Comparison of ENCODE assay signal across 15 cellular contexts in genomic region chr4:2583092-2583491, GRCh38. TPM values are rescaled to one million over a fixed set of nuclear protein-coding genes. Genes with fewer than 3 reads are reported as not detected.
DNase-seq lines count a peak whose midpoint lies in the region; ATAC-seq and TF ChIP-seq lines count a peak whose summit lies in the region.
"Had no signal": no experiment of that assay in that cellular context is flagged by ENCODE, and none has a peak within 500 bp of the region (broad histone marks: within the 10 kb centered on the region; RNA-seq: fewer than 3 reads in every experiment).

No MANE protein-coding gene starts in this region.

- peaks cover 24 to 36% (median 32%) of the 10 kb centered on the region in 3 donors for H3K4me1 Mint-ChIP-seq in IgD-negative memory B cell
- peaks cover 44 to 58% of the 10 kb centered on the region in 2 donors for H3K4me1 Mint-ChIP-seq in effector memory CD8-positive, alpha-beta T cell (ENCODE audit: low read depth in 2 of 2)
- H3K4me1 Mint-ChIP-seq in neural progenitor cell, result peaks cover 17% of the 10 kb centered on the region

- H3K4me2 ChIP-seq in neural progenitor cell, result peak overlapping the region; percentile 35
- H3K4me2 ChIP-seq: SK-N-SH had no signal

- ATAC-seq in effector memory CD8-positive, alpha-beta T cell (replicated peaks), result no peak
- no peak for ATAC-seq in GM21360 (IDR thresholded peaks at IDR 0.05; ENCODE audit: unreplicated experiment)
- ATAC-seq: GM12878 had no signal

- TF ChIP-seq CTCF in AG04450 (IDR thresholded peaks at IDR 0.05; ENCODE audit: low read depth, low read length), result no peak
- no peak for TF ChIP-seq CTCF in neural progenitor cell (IDR thresholded peaks at IDR 0.05)

- peaks cover 8% of the 10 kb centered on the region for H3K36me3 Mint-ChIP-seq in IgD-negative memory B cell
- H3K36me3 Mint-ChIP-seq in effector memory CD8-positive, alpha-beta T cell (ENCODE audit: insufficient read depth), result peaks cover 8% of the 10 kb centered on the region
- H3K36me3 Mint-ChIP-seq in neural progenitor cell, result peaks cover 23% of the 10 kb centered on the region

- no peaks in the 10 kb centered on the region for H3K27me3 Mint-ChIP-seq in IgD-negative memory B cell
- no peaks in the 10 kb centered on the region for H3K27me3 Mint-ChIP-seq in effector memory CD8-positive, alpha-beta T cell
- no peaks in the 10 kb centered on the region for H3K27me3 Mint-ChIP-seq in neural progenitor cell (ENCODE audit: insufficient read depth, low read depth)

- peaks cover 18% of the 10 kb centered on the region for H3K4me1 ChIP-seq in neural progenitor cell
- H3K4me1 ChIP-seq: BE2C had no signal

- POLR2A ChIA-PET in AG04450 (lab: Yijun Ruan, JAX), result no interaction called here

- DNase-seq in AG04450 (ENCODE audit: low read depth, low spot score), result no peak
- no peak for DNase-seq in effector memory CD8-positive, alpha-beta T cell
- DNase-seq in neural progenitor cell (ENCODE audit: low spot score), result no peak
- no peak for DNase-seq in LoVo (ENCODE audit: low spot score)
- no peak for DNase-seq in NK-92 (lab: John Stamatoyannopoulos, UW; ENCODE audit: unreplicated experiment)
- no peak for DNase-seq in GM19240 (ENCODE audit: insufficient read length, low spot score)
- DNase-seq: BE2C; KG1; mesendoderm; NCI-H1930; SK-N-SH; stimulated activated CD4-positive, alpha-beta T cell treated with anti-CD3 and anti-CD28 coated beads, Interleukin-2, amount 100 ng/mL, for 48 hours had no signal

- CTCF ChIA-PET in AG04450 (lab: Charles Lee), result interaction anchor here (1.3 kb wide), 1 partner anchor 12 kb away, joined by 3 read pairs; no protein-coding TSS in a partner anchor

- H3F3A ChIP-seq in neural progenitor cell (ENCODE audit: low read depth), result peaks cover 11% of the 10 kb centered on the region

- H3K79me2 ChIP-seq in neural progenitor cell (ENCODE audit: low read depth), result peaks cover 100% of the 10 kb centered on the region

- peak overlapping the region in 2 of 3 donors; percentile 24 to 53 for H3K27ac Mint-ChIP-seq in IgD-negative memory B cell
- peak overlapping the region; percentile 5 to 86 for H3K27ac Mint-ChIP-seq in effector memory CD8-positive, alpha-beta T cell
- peak overlapping the region; percentile 62 for H3K27ac Mint-ChIP-seq in neural progenitor cell

- peak overlapping the region; percentile 39 for H3K27ac ChIP-seq in AG04450 (ENCODE audit: low read depth, low read length)
- peak overlapping the region; percentile 83 for H3K27ac ChIP-seq in neural progenitor cell

- H3K9me3 Mint-ChIP-seq in IgD-negative memory B cell, result peaks cover 0 to 4% (median 0%) of the 10 kb centered on the region in 3 donors
- H3K9me3 Mint-ChIP-seq in effector memory CD8-positive, alpha-beta T cell, result no peaks in the 10 kb centered on the region
- H3K9me3 Mint-ChIP-seq in neural progenitor cell, result peaks cover 6% of the 10 kb centered on the region

- H3K9me3 ChIP-seq in AG04450 (ENCODE audit: control insufficient read depth, insufficient read depth, low read length) (peaks cover 8% of the 10 kb centered on the region), neural progenitor cell (ENCODE audit: low read depth) (no peaks in the 10 kb centered on the region)
- H3K9me3 ChIP-seq: BE2C, SK-N-SH had no signal

- H3K27me3 ChIP-seq in AG04450 (ENCODE audit: control insufficient read depth, insufficient read depth, low read length), result no peaks in the 10 kb centered on the region
- H3K27me3 ChIP-seq in neural progenitor cell, result no peaks in the 10 kb centered on the region
- H3K27me3 ChIP-seq: BE2C had no signal

- H2AFZ ChIP-seq in neural progenitor cell (replicated peaks), result no peak overlapping the region

- H3K9ac ChIP-seq in neural progenitor cell, result no peak overlapping the region
- H3K9ac ChIP-seq: SK-N-SH had no signal

- peaks cover 59% of the 10 kb centered on the region for H4K20me1 ChIP-seq in neural progenitor cell (ENCODE audit: low read depth)

- H3K4me3 ChIP-seq in AG04450 (ENCODE audit: low read depth, low read length) (no peak overlapping the region), neural progenitor cell (no peak overlapping the region)
- H3K4me3 ChIP-seq: GM12878 had no signal

- H3K36me3 ChIP-seq in neural progenitor cell, result no peaks in the 10 kb centered on the region
- H3K36me3 ChIP-seq: BE2C had no signal

- peak overlapping the region in 1 of 4 donors; percentile 42 for H3K4me3 Mint-ChIP-seq in IgD-negative memory B cell
- H3K4me3 Mint-ChIP-seq in effector memory CD8-positive, alpha-beta T cell, result no peak overlapping the region
- no peak overlapping the region for H3K4me3 Mint-ChIP-seq in neural progenitor cell

RNA-seq across cellular contexts. Expression of gene FAM193A, which starts 46.6 kb away (rescaled TPM):
- polyA plus RNA-seq in AG04450 (2011; rRNA removed) (5.9 and 7.8 TPM in 2 replicates), IgD-negative memory B cell (6.3 TPM)
- polyA minus RNA-seq in AG04450 (2011; rRNA and poly(A)+ RNA removed), result 22.2 and 25.3 TPM in 2 replicates
- 22.5 and 29.1 TPM in 2 replicates for total RNA-seq in neural progenitor cell (ENCODE audit: low replicate concordance)
